Comparison of ENCODE assay signal across 19 cellular contexts in the genomic region with DNA sequence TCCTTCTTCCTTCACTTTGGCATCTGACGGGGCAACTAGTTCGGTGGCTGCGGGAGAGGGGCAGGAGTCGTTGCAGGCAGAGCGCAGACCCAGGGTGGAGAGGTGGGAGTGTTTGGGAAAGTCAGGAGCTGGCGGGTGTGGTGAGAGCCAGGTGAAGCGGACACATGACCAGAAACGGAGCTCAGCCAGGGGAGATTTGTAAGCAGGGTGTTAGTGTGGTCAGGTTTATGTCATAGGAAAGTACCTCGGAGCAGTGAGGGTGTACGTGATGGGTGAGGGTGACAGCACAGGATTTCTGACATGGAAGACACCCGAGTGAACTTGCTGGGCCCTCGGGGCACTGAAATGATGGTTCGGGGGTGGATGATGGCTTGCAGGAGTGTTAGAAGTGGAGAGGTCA.
A peak's percentile ranks its signal among the peaks of the same experiment; 100 is the strongest.
DNase-seq lines count a peak whose midpoint lies in the region; ATAC-seq and TF ChIP-seq lines count a peak whose summit lies in the region.
"Had no signal": no experiment of that assay in that cellular context is flagged by ENCODE, and none has a peak within 500 bp of the region (broad histone marks: within the 10 kb centered on the region; RNA-seq: fewer than 3 reads in every experiment).

No MANE protein-coding gene starts in this region.

- H3K27ac ChIP-seq in right cardiac atrium (ENCODE audit: low read length) = no peak overlapping the region
- H3K27ac ChIP-seq: 22Rv1, RWPE1, SJSA1 had no signal

- H3K36me3 Mint-ChIP-seq in type B pancreatic cell = peaks cover 19% of the 10 kb centered on the region

- no peak for TF ChIP-seq CTCF in type B pancreatic cell (conservative IDR thresholded peaks at IDR 0.05)

- H3K27me3 Mint-ChIP-seq in type B pancreatic cell = no peaks in the 10 kb centered on the region

- 86% methylated on average over 13 of the region's 13 CpGs for WGBS in right cardiac atrium

- DNase-seq in Right ventricle myocardium inferior (ENCODE audit: missing footprints) = peak; percentile 42
- no peak for DNase-seq in right cardiac atrium
- peak; percentile 38 for DNase-seq in kidney tubule cell (ENCODE audit: low spot score)
- DNase-seq in type B pancreatic cell (ENCODE audit: extremely low spot score, unreplicated experiment) = no peak
- DNase-seq in activated effector memory CD4-positive, alpha-beta T cell treated with Interleukin-2 at 50 U/mL for 16 hours = no peak
- DNase-seq in SHP77 (lab: John Stamatoyannopoulos, UW) = no peak
- no peak for DNase-seq in NCI-H69 (lab: John Stamatoyannopoulos, UW)
- DNase-seq: H7, IMR-90, NCI-H1417 treated with DMSO at 0.1 percent for 48 hours, NCI-H1930, NCI-H226, NCI-H524, PC-3 had no signal

- intact Hi-C loops in Right ventricle myocardium inferior (cut with DNase I) (no loop called here), right cardiac atrium (cut with DNase I) (no loop called here)

- no peaks in the 10 kb centered on the region for H3K9me3 ChIP-seq in right cardiac atrium (ENCODE audit: control insufficient read depth, low read length)
- H3K9me3 ChIP-seq: SJSA1 had no signal

- peaks cover 62% of the 10 kb centered on the region for H3K4me1 Mint-ChIP-seq in type B pancreatic cell (ENCODE audit: unreplicated experiment)
- H3K4me1 Mint-ChIP-seq: B cell had no signal

- no peaks in the 10 kb centered on the region for H3K9me3 Mint-ChIP-seq in type B pancreatic cell

- peaks cover 2% of the 10 kb centered on the region for H3K4me1 ChIP-seq in right cardiac atrium (ENCODE audit: control insufficient read depth, insufficient read depth, low read length)
- H3K4me1 ChIP-seq: SJSA1 had no signal

- H3K27me3 ChIP-seq in right cardiac atrium (ENCODE audit: control insufficient read depth, insufficient read depth) = no peaks in the 10 kb centered on the region
- H3K27me3 ChIP-seq: SJSA1 had no signal

- ATAC-seq in Right ventricle myocardium inferior = no peak
- no peak for ATAC-seq in right cardiac atrium
- ATAC-seq in HG03432 (IDR thresholded peaks at IDR 0.05; ENCODE audit: unreplicated experiment) = peak; percentile 57
- ATAC-seq: PC-3 had no signal

- no peak overlapping the region for H3K4me3 ChIP-seq in right cardiac atrium (ENCODE audit: low read length)
- H3K4me3 ChIP-seq: SJSA1 had no signal

- H3K27ac Mint-ChIP-seq in type B pancreatic cell = peak overlapping the region; percentile 44
- H3K27ac Mint-ChIP-seq: B cell had no signal

- H3K4me3 Mint-ChIP-seq in type B pancreatic cell = no peak overlapping the region
- H3K4me3 Mint-ChIP-seq: B cell had no signal

Comparison
In these comparisons a context has a peak if more than half of its experiments do, and no peak if none do; other contexts are left out.
1. DNase-seq: peak in Right ventricle myocardium inferior (single experiment) and kidney tubule cell (single experiment); none in right cardiac atrium (0 of 3), type B pancreatic cell (single experiment), activated effector memory CD4-positive, alpha-beta T cell treated with Interleukin-2 at 50 U/mL for 16 hours (single experiment), SHP77 (0 of 2) and NCI-H69 (single experiment).